In the genomic region with DNA sequence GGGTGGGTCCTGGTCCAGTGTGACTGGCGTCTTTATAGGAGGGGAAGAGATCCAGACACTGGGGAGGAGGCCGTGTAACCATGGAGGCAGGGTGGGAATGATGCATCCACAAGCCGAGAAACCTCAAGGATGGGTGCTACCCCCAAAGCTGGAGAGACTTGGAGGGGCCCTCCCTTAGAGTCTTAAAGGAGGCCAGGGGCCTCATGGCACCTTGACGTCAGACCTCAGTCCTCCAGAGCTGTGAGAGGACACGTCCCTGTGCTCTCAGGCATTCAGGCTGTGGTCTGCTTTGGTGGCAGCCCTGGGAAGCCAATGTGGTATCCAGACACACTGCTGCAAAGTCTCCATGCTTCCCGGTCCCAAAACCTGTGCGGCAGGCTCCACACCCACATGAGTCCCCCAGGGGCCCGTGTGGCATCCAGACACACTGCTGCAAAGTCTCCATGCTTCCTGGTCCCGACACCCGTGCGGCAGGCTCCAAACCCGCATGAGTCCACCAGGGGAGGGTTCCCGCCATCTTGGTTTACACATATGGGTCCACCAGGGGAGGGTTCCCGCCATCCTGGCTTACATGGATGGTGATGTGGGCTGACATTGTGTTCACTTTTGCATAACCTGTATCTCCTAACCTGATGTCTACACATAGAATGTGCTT, we compare ENCODE assay signal across 4 cellular contexts.
"Had no signal": no experiment of that assay in that cellular context is flagged by ENCODE, and none has a peak within 500 bp of the region (broad histone marks: within the 10 kb centered on the region; RNA-seq: fewer than 3 reads in every experiment).

No MANE protein-coding gene starts in this region.

- H3K27ac Mint-ChIP-seq: GM23338, H9 had no signal

- H3K4me3 Mint-ChIP-seq: GM23338, H9 had no signal

- H3K4me2 ChIP-seq: GM23338 had no signal

- H2AFZ ChIP-seq: GM23338 had no signal

- H3K4me1 Mint-ChIP-seq: GM23338, H9 had no signal

- H3K4me3 ChIP-seq: GM23338 had no signal

- DNase-seq: H9, HCEC 1CT, IMR-90 had no signal
